In the genomic region with DNA sequence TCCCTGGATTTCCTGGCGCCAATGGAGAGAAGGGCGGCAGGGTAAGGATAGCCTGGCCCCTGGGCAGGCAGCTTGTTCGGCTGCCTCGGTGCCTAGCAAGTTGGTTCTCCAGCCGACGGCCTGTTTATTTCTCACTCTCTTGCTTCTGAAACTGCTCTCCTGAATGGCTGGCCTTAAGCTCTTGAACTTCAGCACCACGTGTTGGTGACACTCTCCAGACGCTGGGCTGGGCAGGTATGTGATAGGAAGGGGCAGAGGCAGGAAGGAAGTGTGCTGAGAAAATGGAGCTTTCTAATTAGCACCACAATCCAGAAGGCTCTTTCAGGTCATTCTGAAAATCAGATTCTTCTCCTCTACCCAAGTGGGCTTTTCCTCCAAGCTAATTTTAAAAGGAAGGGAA, we compare ENCODE assay signal across 21 cellular contexts.
DNase-seq lines count a peak whose midpoint lies in the region; ATAC-seq and TF ChIP-seq lines count a peak whose summit lies in the region.
"Had no signal": no experiment of that assay in that cellular context is flagged by ENCODE, and none has a peak within 500 bp of the region (broad histone marks: within the 10 kb centered on the region; RNA-seq: fewer than 3 reads in every experiment).

No MANE protein-coding gene starts in this region.

- TF ChIP-seq CTCF in esophagus muscularis mucosa (IDR thresholded peaks at IDR 0.05) (no peak), stomach (IDR thresholded peaks at IDR 0.05) (no peak)

- WGBS in esophagus muscularis mucosa = 45% methylated on average over 8 of the region's 8 CpGs
- WGBS in stomach, 5 donors = 53 to 77% (median 69%) methylated on average over 8 of the region's 8 CpGs

- H3K36me3 Mint-ChIP-seq in activated naive CD8-positive, alpha-beta T cell treated with anti-CD3 and anti-CD28 coated beads, Interleukin-2, amount 50 U/mL, for 24 hours (ENCODE audit: low read depth) = no peaks in the 10 kb centered on the region

- DNase-seq in RPMI8226 = peak; percentile 76
- no peak for DNase-seq in esophagus muscularis mucosa (ENCODE audit: extremely low spot score)
- DNase-seq in left ventricle myocardium superior = peak; percentile 81
- DNase-seq in stomach = no peak
- no peak for DNase-seq in activated naive CD8-positive, alpha-beta T cell treated with anti-CD3 and anti-CD28 coated beads, Interleukin-2, amount 50 U/mL, for 24 hours
- no peak for DNase-seq in SHP77 treated with DMSO at 0.1 percent for 48 hours (lab: John Stamatoyannopoulos, UW)
- DNase-seq in occipital lobe (lab: John Stamatoyannopoulos, UW) = no peak
- DNase-seq: Caco-2; CD4-positive, alpha-beta T cell; H7; Kasumi-1; MM.1S; NCI-H1092 treated with DMSO at 0.1 percent for 48 hours; NCI-H146; NCI-H2029 treated with DMSO at 0.1 percent for 48 hours; NCI-H2171; NCI-H526; PC-9 had no signal

- H3K4me3 ChIP-seq in esophagus muscularis mucosa (no peak overlapping the region), stomach (no peak overlapping the region)
- H3K4me3 ChIP-seq: A549, PC-9 had no signal

- peak overlapping the region; percentile 54 to 78 (median 68) for H3K27ac ChIP-seq in esophagus muscularis mucosa (replicated peaks in 1 of 4)
- peak overlapping the region in 4 of 5 donors; percentile 15 to 77 (median 29) for H3K27ac ChIP-seq in stomach
- H3K27ac ChIP-seq: A549, HL-60, PC-9 had no signal

- H3K9me3 ChIP-seq in esophagus muscularis mucosa (no peaks in the 10 kb centered on the region), stomach (no peaks in the 10 kb centered on the region)
- H3K9me3 ChIP-seq: A549, Caco-2 had no signal

- no peaks in the 10 kb centered on the region for H3K4me1 Mint-ChIP-seq in activated naive CD8-positive, alpha-beta T cell treated with anti-CD3 and anti-CD28 coated beads, Interleukin-2, amount 50 U/mL, for 24 hours
- H3K4me1 Mint-ChIP-seq: IgD-negative memory B cell had no signal

- H3K36me3 ChIP-seq in esophagus muscularis mucosa (peaks cover 3 to 77% (median 30%) of the 10 kb centered on the region in 4 donors), stomach (peaks cover 4 to 62% (median 34%) of the 10 kb centered on the region in 4 donors)

- H3K27me3 ChIP-seq in esophagus muscularis mucosa = no peaks in the 10 kb centered on the region
- peaks cover 0 to 5% (median 4%) of the 10 kb centered on the region in 3 donors for H3K27me3 ChIP-seq in stomach

- H3K4me1 ChIP-seq in esophagus muscularis mucosa (peaks cover 10 to 38% (median 37%) of the 10 kb centered on the region in 4 donors), stomach (peaks cover 0 to 16% (median 5%) of the 10 kb centered on the region in 4 donors)
- H3K4me1 ChIP-seq: A549, Caco-2 had no signal

- TF ChIP-seq EP300 in esophagus muscularis mucosa (IDR thresholded peaks at IDR 0.05) (no peak), stomach (IDR thresholded peaks at IDR 0.05) (no peak)

- H3K4me3 Mint-ChIP-seq in activated naive CD8-positive, alpha-beta T cell treated with anti-CD3 and anti-CD28 coated beads, Interleukin-2, amount 50 U/mL, for 24 hours = no peak overlapping the region
- H3K4me3 Mint-ChIP-seq: CD4-positive, alpha-beta T cell; IgD-negative memory B cell had no signal

- intact Hi-C loops in esophagus muscularis mucosa (cut with DNase I) (no loop called here), left ventricle myocardium superior (cut with micrococcal nuclease) (no loop called here), stomach (cut with DNase I; ENCODE audit: low total_unique reads) (no loop called here)

- no peaks in the 10 kb centered on the region for H3K9me3 Mint-ChIP-seq in activated naive CD8-positive, alpha-beta T cell treated with anti-CD3 and anti-CD28 coated beads, Interleukin-2, amount 50 U/mL, for 24 hours
- H3K9me3 Mint-ChIP-seq: CD4-positive, alpha-beta T cell; IgD-negative memory B cell had no signal

- H3K27ac Mint-ChIP-seq in activated naive CD8-positive, alpha-beta T cell treated with anti-CD3 and anti-CD28 coated beads, Interleukin-2, amount 50 U/mL, for 24 hours = no peak overlapping the region
- H3K27ac Mint-ChIP-seq: CD4-positive, alpha-beta T cell; IgD-negative memory B cell had no signal

- peaks cover 4% of the 10 kb centered on the region for H3K27me3 Mint-ChIP-seq in activated naive CD8-positive, alpha-beta T cell treated with anti-CD3 and anti-CD28 coated beads, Interleukin-2, amount 50 U/mL, for 24 hours
- H3K27me3 Mint-ChIP-seq: CD4-positive, alpha-beta T cell had no signal

- peak; percentile 81 for ATAC-seq in left ventricle myocardium superior
- no peak for ATAC-seq in activated naive CD8-positive, alpha-beta T cell treated with anti-CD3 and anti-CD28 coated beads, Interleukin-2, amount 50 U/mL, for 24 hours
- ATAC-seq: A549 had no signal

- TF ChIP-seq POLR2A in esophagus muscularis mucosa (IDR thresholded peaks at IDR 0.05; ENCODE audit: low read depth) (no peak), stomach (IDR thresholded peaks at IDR 0.05) (no peak)

Comparison
In these comparisons a context has a peak if more than half of its experiments do, and no peak if none do; other contexts are left out.
1. DNase-seq: peak in RPMI8226 (single experiment) and left ventricle myocardium superior (single experiment); none in esophagus muscularis mucosa (single experiment), stomach (single experiment), activated naive CD8-positive, alpha-beta T cell treated with anti-CD3 and anti-CD28 coated beads, Interleukin-2, amount 50 U/mL, for 24 hours (single experiment), SHP77 treated with DMSO at 0.1 percent for 48 hours (single experiment) and occipital lobe (single experiment).